In genomic region chr9:137457406-137458193, GRCh38 we compare ENCODE assay signal across 10 cellular contexts. TPM values are rescaled to one million over a fixed set of nuclear protein-coding genes. Genes with fewer than 3 reads are reported as not detected.
A peak's percentile ranks its signal among the peaks of the same experiment; 100 is the strongest.
DNase-seq lines count a peak whose midpoint lies in the region; ATAC-seq and TF ChIP-seq lines count a peak whose summit lies in the region.
"Had no signal": no experiment of that assay in that cellular context is flagged by ENCODE, and none has a peak within 500 bp of the region (broad histone marks: within the 10 kb centered on the region; RNA-seq: fewer than 3 reads in every experiment).

No MANE protein-coding gene starts in this region.

- POLR2A ChIA-PET in HEK293 (lab: Yijun Ruan, JAX): interaction anchor here (0.7 to 1.2 kb wide), 2 partner anchors 217 to 465 kb away, joined by 3 to 4 read pairs; partner anchors contain the start of genes PAXX and TUBB4B

- no peaks in the 10 kb centered on the region for H3K36me3 Mint-ChIP-seq in activated T-cell treated with anti-CD3 and anti-CD28 coated beads, Interleukin-2, amount 50 U/mL, for 72 hours (ENCODE audit: insufficient read depth in 2 of 2)

- H3K4me1 Mint-ChIP-seq in activated T-cell treated with anti-CD3 and anti-CD28 coated beads, Interleukin-2, amount 50 U/mL, for 72 hours (ENCODE audit: low read depth): peaks cover 35% of the 10 kb centered on the region

- no peak for ATAC-seq in activated T-cell treated with anti-CD3 and anti-CD28 coated beads, Interleukin-2, amount 50 U/mL, for 72 hours (replicated peaks in 1 of 2)
- ATAC-seq in HG02798 (IDR thresholded peaks at IDR 0.05; ENCODE audit: poor library complexity, unreplicated experiment) (no peak), GM21737 (IDR thresholded peaks at IDR 0.05; ENCODE audit: unreplicated experiment) (no peak)

- no peaks in the 10 kb centered on the region for H3K27me3 Mint-ChIP-seq in activated T-cell treated with anti-CD3 and anti-CD28 coated beads, Interleukin-2, amount 50 U/mL, for 72 hours (ENCODE audit: low read depth)

- intact Hi-C loops in cardiac septum (cut with DNase I): no loop called here

- H3K4me1 ChIP-seq in HEK293 (ENCODE audit: control insufficient read depth, insufficient read depth, low read length): peaks cover 6% of the 10 kb centered on the region

- CTCF ChIA-PET in HEK293 (lab: Yijun Ruan, JAX): interaction anchor here (0.6 to 1.8 kb wide), 2 partner anchors 13 to 103 kb away, joined by 3 to 14 read pairs; no protein-coding TSS in a partner anchor

- H3K36me3 ChIP-seq in HEK293 (ENCODE audit: control insufficient read depth in 2 of 2, insufficient read depth in 1 of 2, low read length in 2 of 2): peaks cover 0 to 48% of the 10 kb centered on the region in 2 experiments; a peak in 1 of 3 replicates
- H3K36me3 ChIP-seq: transverse colon had no signal

- no peaks in the 10 kb centered on the region for H3K9me3 ChIP-seq in HEK293 (ENCODE audit: control insufficient read depth, insufficient read depth, low read depth, low read length)
- H3K9me3 ChIP-seq: transverse colon had no signal

- H3K9me3 Mint-ChIP-seq in activated T-cell treated with anti-CD3 and anti-CD28 coated beads, Interleukin-2, amount 50 U/mL, for 72 hours: no peaks in the 10 kb centered on the region

- H3K27ac ChIP-seq in HEK293 (ENCODE audit: extremely low read depth, low read depth, low read length): no peak overlapping the region

- H3K27ac Mint-ChIP-seq in activated T-cell treated with anti-CD3 and anti-CD28 coated beads, Interleukin-2, amount 50 U/mL, for 72 hours: no peak overlapping the region

- TF ChIP-seq CTCF in HEK293 (tag by site-specific recombination; IDR thresholded peaks at IDR 0.05): no peak

- no peak for DNase-seq in activated T-cell treated with anti-CD3 and anti-CD28 coated beads, Interleukin-2, amount 50 U/mL, for 72 hours
- peak; percentile 63 for DNase-seq in cardiac septum (ENCODE audit: low spot score)
- no peak for DNase-seq in skeletal muscle cell (ENCODE audit: low read depth)
- no peak for DNase-seq in NCI-H524 (lab: John Stamatoyannopoulos, UW)
- DNase-seq in DMS53 (lab: John Stamatoyannopoulos, UW): no peak

- peak overlapping the region; percentile 46 to 50 for H3K4me3 Mint-ChIP-seq in activated T-cell treated with anti-CD3 and anti-CD28 coated beads, Interleukin-2, amount 50 U/mL, for 72 hours

- H3K4me3 ChIP-seq in HEK293 (ENCODE audit: low read depth, low read length) (no peak overlapping the region; the same call in 1 of the 2 replicates), skeletal muscle cell (ENCODE audit: low read depth, low read length) (peak overlapping the region; percentile 83)

TF ChIP-seq in HEK293, 187 proteins besides CTCF, POLR2A, EP300 and RAD21:
- no peak for TF ChIP-seq KLF9 (tag by site-specific recombination; IDR thresholded peaks at IDR 0.05; ENCODE audit: low read depth)
- TF ChIP-seq HIC1 (tag by site-specific recombination; IDR thresholded peaks at IDR 0.05): peak; percentile 8; the same call in 1 of the 2 replicates
- no peak for TF ChIP-seq ZNF19 (tag by site-specific recombination; IDR thresholded peaks at IDR 0.05; ENCODE audit: low read depth)
- no peak for TF ChIP-seq PRDM6 (tag by site-specific recombination; IDR thresholded peaks at IDR 0.05)
- no peak for TF ChIP-seq ZSCAN4 (tag by site-specific recombination; IDR thresholded peaks at IDR 0.05)
- TF ChIP-seq ZNF148 (tag by site-specific recombination; IDR thresholded peaks at IDR 0.05; ENCODE audit: borderline replicate concordance): no peak
- no peak for TF ChIP-seq KLF16 (tag by site-specific recombination; IDR thresholded peaks at IDR 0.05)
- no peak for TF ChIP-seq ZNF10 (tag by site-specific recombination; IDR thresholded peaks at IDR 0.05)
- TF ChIP-seq ZNF549 (tag by site-specific recombination; IDR thresholded peaks at IDR 0.05): no peak
- TF ChIP-seq ZFP41 (tag by site-specific recombination; IDR thresholded peaks at IDR 0.05; ENCODE audit: borderline replicate concordance): no peak
- TF ChIP-seq ZNF629 (tag by site-specific recombination; IDR thresholded peaks at IDR 0.05): no peak
- peak; percentile 42; the same call in 1 of the 2 replicates for TF ChIP-seq PATZ1 (tag by site-specific recombination; IDR thresholded peaks at IDR 0.05)
- TF ChIP-seq OVOL3 (tag by site-specific recombination; IDR thresholded peaks at IDR 0.05): no peak

RNA-seq across cellular contexts. Expression of gene NSMF, which starts 1.5 kb away (rescaled TPM):
- total RNA-seq in activated T-cell treated with anti-CD3 and anti-CD28 coated beads, Interleukin-2, amount 50 U/mL, for 72 hours: 10 to 100 TPM; 20.0 to 28.5 TPM
- total RNA-seq in cardiac septum: 12.2 TPM

RNA-seq across cellular contexts. Expression of gene ENTPD8, which starts 16.4 kb away (rescaled TPM):
- total RNA-seq in activated T-cell treated with anti-CD3 and anti-CD28 coated beads, Interleukin-2, amount 50 U/mL, for 72 hours: not detected
- not detected for total RNA-seq in cardiac septum
- total RNA-seq: LHCN-M2 had no signal

RNA-seq across cellular contexts. Expression of gene NOXA1, which starts 34.4 kb away (rescaled TPM):
- 1 to 10 TPM; 1.4 to 1.8 TPM for total RNA-seq in activated T-cell treated with anti-CD3 and anti-CD28 coated beads, Interleukin-2, amount 50 U/mL, for 72 hours
- total RNA-seq in cardiac septum: 3.3 TPM

RNA-seq across cellular contexts. Expression of gene EXD3, which starts 34.6 kb away (rescaled TPM):
- 10 to 100 TPM; 23.7 to 26.0 TPM for total RNA-seq in activated T-cell treated with anti-CD3 and anti-CD28 coated beads, Interleukin-2, amount 50 U/mL, for 72 hours
- total RNA-seq in cardiac septum: 11.3 TPM
